ENCODE assay signal across 8 cellular contexts in genomic region chr12:8242881-8243681, GRCh38. TPM values are rescaled to one million over a fixed set of nuclear protein-coding genes. Genes with fewer than 3 reads are reported as not detected.
DNase-seq lines count a peak whose midpoint lies in the region; ATAC-seq, FAIRE-seq and TF ChIP-seq lines count a peak whose summit lies in the region.
"Not testable (repeated sequence)": the region's sequence is repeated elsewhere in the genome, so short reads cannot be mapped to it uniquely, and the experiment has no call there.

No MANE protein-coding gene starts in this region.

- not testable (repeated sequence) for H3K9me1 ChIP-seq in endothelial cell of umbilical vein (replicated peaks; ENCODE audit: control insufficient read depth, extremely low read depth, insufficient read depth, low read length)

- dilution Hi-C loops in endothelial cell of umbilical vein (cut with MboI; ENCODE audit: extremely low pct_ligation_motif_present, low sequenced_read_pairs): not testable (repeated sequence)

- H3K79me2 ChIP-seq in endothelial cell of umbilical vein (ENCODE audit: control insufficient read depth, insufficient read depth, low read length): not testable (repeated sequence)

- POLR2A ChIA-PET in endothelial cell of umbilical vein (lab: Charles Lee): not testable (repeated sequence)

- not testable (repeated sequence) for H3K36me3 Mint-ChIP-seq in mesothelial cell of epicardium

- ATAC-seq in GM21515 (IDR thresholded peaks at IDR 0.05; ENCODE audit: unreplicated experiment): peak; percentile 81

- intact Hi-C loops in endothelial cell of umbilical vein (cut with micrococcal nuclease): loop anchor here (2.0 to 10.0 kb wide), 2 partner anchors 216 to 452 kb away; partner anchors contain the start of gene RIMKLB

- CTCF ChIA-PET in endothelial cell of umbilical vein (lab: Charles Lee): interaction anchor here (1.8 kb wide), 1 partner anchor 11 kb away, joined by 5 read pairs; no protein-coding TSS in a partner anchor

- not testable (repeated sequence) for H3K27me3 ChIP-seq in endothelial cell of umbilical vein (ENCODE audit: control insufficient read depth in 2 of 2, insufficient read depth in 2 of 2, low read length in 2 of 2)

- H3K36me3 ChIP-seq in endothelial cell of umbilical vein (ENCODE audit: control insufficient read depth in 2 of 2, extremely low read depth in 1 of 2, insufficient read depth in 2 of 2, low read length in 2 of 2): not testable (repeated sequence)

- H2AFZ ChIP-seq in endothelial cell of umbilical vein (ENCODE audit: low read depth, low read length): peak overlapping the region; percentile 94

- H3K27ac Mint-ChIP-seq in mesothelial cell of epicardium: peak overlapping the region; percentile 95

- peak; percentile 86 for FAIRE-seq in endothelial cell of umbilical vein (lab: Jason Lieb, UNC)

- peak; percentile 74 for DNase-seq in COLO829 (ENCODE audit: low spot score)
- DNase-seq in OCI-M2 (lab: John Stamatoyannopoulos, UW; ENCODE audit: unreplicated experiment): peak; percentile 59
- peak; percentile 100 for DNase-seq in activated T-cell treated with anti-CD3 and anti-CD28 coated beads for 4 hours
- peak; percentile 95 for DNase-seq in endothelial cell of umbilical vein (ENCODE audit: low read depth, low spot score)
- peak; percentile 99 to 100 for DNase-seq in mesothelial cell of epicardium (ENCODE audit: low spot score in 2 of 2, unreplicated experiment in 2 of 2)
- DNase-seq in stimulated activated CD8-positive, alpha-beta memory T cell treated with anti-CD3 and anti-CD28 coated beads, Interleukin-12 subunit alpha, Interleukin-12 subunit beta, amount 100 ng/mL, for 4 hours (ENCODE audit: low read depth): peak; percentile 99

- H3K9ac ChIP-seq in endothelial cell of umbilical vein (replicated peaks; ENCODE audit: extremely low read depth, insufficient read depth, low read length): peak overlapping the region; percentile 61

- H3K4me1 ChIP-seq in endothelial cell of umbilical vein (ENCODE audit: control insufficient read depth, extremely low read depth, insufficient read depth, low read length): not testable (repeated sequence)

- TF ChIP-seq RAD21 in Ishikawa (IDR thresholded peaks at IDR 0.05; ENCODE audit: low read depth): not testable (repeated sequence)

- peak overlapping the region; percentile 57 for H3K4me2 ChIP-seq in endothelial cell of umbilical vein (ENCODE audit: insufficient read depth, low read length)

- not testable (repeated sequence) for H4K20me1 ChIP-seq in endothelial cell of umbilical vein (replicated peaks; ENCODE audit: control insufficient read depth, extremely low read depth, insufficient read depth, low read length)

- TF ChIP-seq POLR2A in endothelial cell of umbilical vein (IDR thresholded peaks at IDR 0.05; ENCODE audit: low read depth, low read length): not testable (repeated sequence)

- BruUV-seq in endothelial cell of umbilical vein (replicated peaks; lab: Mats Ljungman, UMichigan): not testable (repeated sequence)

- H3K9me3 Mint-ChIP-seq in mesothelial cell of epicardium: not testable (repeated sequence)

- peaks cover 13% of the 10 kb centered on the region for H3K4me1 Mint-ChIP-seq in mesothelial cell of epicardium

- not testable (repeated sequence) for H3K27me3 Mint-ChIP-seq in mesothelial cell of epicardium (ENCODE audit: low read depth)

- H3K4me3 ChIP-seq in endothelial cell of umbilical vein (replicated peaks in 1 of 3; ENCODE audit: insufficient read depth in 1 of 3, low read depth in 1 of 3, low read length in 3 of 3): peak overlapping the region; percentile 63 to 80 (median 77)

- not testable (repeated sequence) for TF ChIP-seq EP300 in Ishikawa (IDR thresholded peaks at IDR 0.05; ENCODE audit: borderline replicate concordance)

- H3K27ac ChIP-seq in endothelial cell of umbilical vein (ENCODE audit: insufficient read depth, low read depth, low read length): peak overlapping the region; percentile 69

- not testable (repeated sequence) for H3K9me3 ChIP-seq in endothelial cell of umbilical vein (replicated peaks; ENCODE audit: control insufficient read depth, insufficient read depth, low read length)

- not testable (repeated sequence) for TF ChIP-seq CTCF in endothelial cell of umbilical vein (IDR thresholded peaks at IDR 0.05; ENCODE audit: extremely low read depth in 1 of 2, insufficient read depth in 1 of 2, low read depth in 1 of 2, low read length in 2 of 2); mesothelial cell of epicardium (IDR thresholded peaks at IDR 0.05; ENCODE audit: unreplicated experiment)

- peak overlapping the region; percentile 88 for H3K4me3 Mint-ChIP-seq in mesothelial cell of epicardium

TF ChIP-seq in Ishikawa, 13 proteins besides CTCF, POLR2A, EP300 and RAD21:
- TF ChIP-seq YY1 (IDR thresholded peaks at IDR 0.05; ENCODE audit: low read depth) (peak; percentile 94), EGR1 (IDR thresholded peaks at IDR 0.05) (peak; percentile 82), TEAD4 (IDR thresholded peaks at IDR 0.05) (0 out of 2 replicates have a peak, but pooled peaks have one; percentile 16), NFIC (IDR thresholded peaks at IDR 0.05) (peak; percentile 71), USF1 (IDR thresholded peaks at IDR 0.05) (peak; percentile 69), TAF1 (IDR thresholded peaks at IDR 0.05; ENCODE audit: low read depth) (peak; percentile 83)
TF ChIP-seq in Ishikawa: peak in this region for 6; not testable (repeated sequence) for 7.

TF ChIP-seq in endothelial cell of umbilical vein, 7 proteins besides CTCF, POLR2A, EP300 and RAD21:
- peak; percentile 39 for TF ChIP-seq MAX (IDR thresholded peaks at IDR 0.05; ENCODE audit: insufficient read depth, insufficient read length)

RNA-seq across cellular contexts. Expression of gene FAM90A1, which starts 15.7 kb away (rescaled TPM):
- total RNA-seq in endothelial cell of umbilical vein: not detected in 2 replicates
- 0.10 and 0.13 TPM in 2 replicates for polyA plus RNA-seq in endothelial cell of umbilical vein
- 0.10 and 0.13 TPM in 2 replicates for polyA plus RNA-seq in endothelial cell of umbilical vein (2011; cell fraction: cytosol; rRNA removed)
- polyA plus RNA-seq in endothelial cell of umbilical vein (2011; cell fraction: nucleus; rRNA removed): 0.06 TPM in 1 of 2 replicates, not detected in the other
- 0.08 and 0.12 TPM in 2 replicates for polyA plus RNA-seq in endothelial cell of umbilical vein (2012)
- polyA minus RNA-seq in endothelial cell of umbilical vein: not detected in 2 replicates
- not detected for polyA minus RNA-seq in endothelial cell of umbilical vein (2011; cell fraction: cytosol; rRNA and poly(A)+ RNA removed)
- not detected in 2 replicates for polyA minus RNA-seq in endothelial cell of umbilical vein (2011; cell fraction: nucleus; rRNA and poly(A)+ RNA removed)
- 0.09 to 0.20 TPM in 2 of 3 replicates, not detected in the other for total RNA-seq in mesothelial cell of epicardium

Comparison
In these comparisons a context has a peak if more than half of its experiments do, and no peak if none do; other contexts are left out.
1. Peak in every context shown above with its lines: DNase-seq, ATAC-seq, H3K4me3 ChIP-seq and H3K27ac ChIP-seq.